In genomic region chr20:2522826-2523429, GRCh38 we compare ENCODE assay signal across 16 cellular contexts. TPM values are rescaled to one million over a fixed set of nuclear protein-coding genes. Genes with fewer than 3 reads are reported as not detected.
DNase-seq lines count a peak whose midpoint lies in the region; ATAC-seq, FAIRE-seq and TF ChIP-seq lines count a peak whose summit lies in the region.
"Not testable (repeated sequence)": the region's sequence is repeated elsewhere in the genome, so short reads cannot be mapped to it uniquely, and the experiment has no call there.
"Had no signal": no experiment of that assay in that cellular context is flagged by ENCODE, and none has a peak within 500 bp of the region (broad histone marks: within the 10 kb centered on the region; RNA-seq: fewer than 3 reads in every experiment).

No MANE protein-coding gene starts in this region.

- not testable (repeated sequence) for H3K4me3 Mint-ChIP-seq in activated CD4-positive, alpha-beta T cell treated with anti-CD3 and anti-CD28 coated beads, Interleukin-2, amount 10 ng/mL, durations not matched to agents 24 days and 14 days; activated CD8-positive, alpha-beta T cell treated with anti-CD3 and anti-CD28 coated beads, Interleukin-2, amount 10 ng/mL, durations not matched to agents 7 days and 5 days
- H3K4me3 Mint-ChIP-seq in neural crest cell: peak overlapping the region; percentile 36

- TF ChIP-seq POLR2A in K562 (conservative IDR thresholded peaks at IDR 0.05): not testable (repeated sequence)

- H3K9ac ChIP-seq in K562 (ENCODE audit: insufficient read depth in 1 of 2, low read depth in 2 of 2, low read length in 2 of 2): not testable (repeated sequence)

- not testable (repeated sequence) for TF ChIP-seq EP300 in K562 (IDR thresholded peaks at IDR 0.05; ENCODE audit: low read length)

- not testable (repeated sequence) for BruUV-seq in K562 (replicated peaks; lab: Mats Ljungman, UMichigan)

- DNase-seq in A172 (ENCODE audit: low spot score) (peak; percentile 19), M059J (ENCODE audit: low read depth) (peak; percentile 37), SK-MEL-5 (ENCODE audit: low read depth, low spot score) (peak; percentile 43), K562 (ENCODE audit: extremely low read depth in 1 of 4, low spot score in 3 of 4) (peak in 1 of 4 experiments; percentile 36)
- peak; percentile 58 for DNase-seq in activated CD4-positive, alpha-beta T cell treated with anti-CD3 and anti-CD28 coated beads, Interleukin-2, amount 10 ng/mL, durations not matched to agents 24 days and 14 days
- peak; percentile 43 for DNase-seq in activated CD8-positive, alpha-beta T cell treated with anti-CD3 and anti-CD28 coated beads, Interleukin-2, amount 10 ng/mL, durations not matched to agents 7 days and 5 days
- DNase-seq in neural crest cell (ENCODE audit: low read depth, low spot score): not testable (repeated sequence)

- H3K4me1 ChIP-seq in K562 (replicated peaks in 1 of 2; ENCODE audit: control insufficient read depth in 2 of 2, insufficient read depth in 2 of 2, low read length in 2 of 2): peaks cover 16 to 17% of the 10 kb centered on the region in 2 experiments; a peak in 4 of 5 replicates

- not testable (repeated sequence) for TF ChIP-seq RAD21 in K562 (CRISPR knock-in tag; conservative IDR thresholded peaks at IDR 0.05 in 1 of 2, IDR thresholded peaks at IDR 0.05 in 1 of 2)

- not testable (repeated sequence) for H3K36me3 Mint-ChIP-seq in activated CD4-positive, alpha-beta T cell treated with anti-CD3 and anti-CD28 coated beads, Interleukin-2, amount 10 ng/mL, durations not matched to agents 24 days and 14 days (ENCODE audit: low read depth); activated CD8-positive, alpha-beta T cell treated with anti-CD3 and anti-CD28 coated beads, Interleukin-2, amount 10 ng/mL, durations not matched to agents 7 days and 5 days (ENCODE audit: low read depth); neural crest cell (ENCODE audit: low read depth)

- H3K4me1 Mint-ChIP-seq in activated CD4-positive, alpha-beta T cell treated with anti-CD3 and anti-CD28 coated beads, Interleukin-2, amount 10 ng/mL, durations not matched to agents 24 days and 14 days: peaks cover 20% of the 10 kb centered on the region
- H3K4me1 Mint-ChIP-seq in activated CD8-positive, alpha-beta T cell treated with anti-CD3 and anti-CD28 coated beads, Interleukin-2, amount 10 ng/mL, durations not matched to agents 7 days and 5 days (ENCODE audit: low read depth): peaks cover 26% of the 10 kb centered on the region
- H3K4me1 Mint-ChIP-seq in neural crest cell: peaks cover 13% of the 10 kb centered on the region

- in situ Hi-C loops in SK-MEL-5 (cut with HindIII; ENCODE audit: low pct_unique_long_range_greater_than_20kb, low sequenced_read_pairs): not testable (repeated sequence)
- in situ Hi-C loops in K562 (cut with MboI): loop anchor here (5.0 kb wide), 1 partner anchor 51 kb away; the partner anchor contains the start of gene SNRPB

- not testable (repeated sequence) for H3K27me3 Mint-ChIP-seq in activated CD4-positive, alpha-beta T cell treated with anti-CD3 and anti-CD28 coated beads, Interleukin-2, amount 10 ng/mL, durations not matched to agents 24 days and 14 days
- peaks cover 12% of the 10 kb centered on the region for H3K27me3 Mint-ChIP-seq in activated CD8-positive, alpha-beta T cell treated with anti-CD3 and anti-CD28 coated beads, Interleukin-2, amount 10 ng/mL, durations not matched to agents 7 days and 5 days (ENCODE audit: low read depth)
- H3K27me3 Mint-ChIP-seq in neural crest cell (ENCODE audit: low read depth): peaks cover 92% of the 10 kb centered on the region

- not testable (repeated sequence) for H4K20me1 ChIP-seq in K562 (replicated peaks; ENCODE audit: control insufficient read depth, insufficient read depth, low read length)

- H2AFZ ChIP-seq in K562 (ENCODE audit: low read depth, low read length): not testable (repeated sequence)

- H3K4me3 ChIP-seq in K562: not testable (repeated sequence)

- POLR2A ChIA-PET in activated CD8-positive, alpha-beta T cell treated with anti-CD3 and anti-CD28 coated beads, Interleukin-2, amount 10 ng/mL, durations not matched to agents 7 days and 5 days (lab: Charles Lee): interaction anchor here (0.8 to 1.8 kb wide), 2 partner anchors 52 to 129 kb away, joined by 3 to 11 read pairs; partner anchors contain the start of gene SNRPB
- POLR2A ChIA-PET in K562 (lab: Yijun Ruan, JAX): interaction anchor here (0.6 to 1.6 kb wide), 5 partner anchors 15 to 130 kb away, joined by 3 to 7 read pairs (median 5); partner anchors contain the start of gene SNRPB

- not testable (repeated sequence) for H3K36me3 ChIP-seq in K562 (ENCODE audit: control insufficient read depth, insufficient read depth, low read length)

- not testable (repeated sequence) for H3K9me1 ChIP-seq in K562 (ENCODE audit: control insufficient read depth, insufficient read depth, low read length)

- not testable (repeated sequence) for H3K27me3 ChIP-seq in K562 (ENCODE audit: control insufficient read depth in 2 of 2, insufficient read depth in 2 of 2, low read length in 2 of 2)

- CTCF ChIA-PET in activated CD8-positive, alpha-beta T cell treated with anti-CD3 and anti-CD28 coated beads, Interleukin-2, amount 10 ng/mL, durations not matched to agents 7 days and 5 days (lab: Charles Lee): interaction anchor here (1.1 to 5.0 kb wide), 36 partner anchors 7 to 491 kb away, joined by 3 to 51 read pairs (median 7); partner anchors contain the start of genes NOP56, SNRPB and ZNF343
- CTCF ChIA-PET in K562 (lab: Yijun Ruan, JAX; ENCODE audit: low intra/inter-chr PET ratio): not testable (repeated sequence)

- FAIRE-seq in K562 (lab: Jason Lieb, UNC): not testable (repeated sequence)

- WGBS in K562 (ENCODE audit: insufficient coverage, low coverage, missing lambda C conversion rate): 39% methylated on average over 4 of the region's 5 CpGs

- H3K27ac Mint-ChIP-seq in activated CD4-positive, alpha-beta T cell treated with anti-CD3 and anti-CD28 coated beads, Interleukin-2, amount 10 ng/mL, durations not matched to agents 24 days and 14 days; activated CD8-positive, alpha-beta T cell treated with anti-CD3 and anti-CD28 coated beads, Interleukin-2, amount 10 ng/mL, durations not matched to agents 7 days and 5 days; neural crest cell (ENCODE audit: unreplicated experiment): not testable (repeated sequence)

- ATAC-seq in activated CD8-positive, alpha-beta T cell treated with anti-CD3 and anti-CD28 coated beads, Interleukin-2, amount 10 ng/mL, durations not matched to agents 7 days and 5 days; K562: not testable (repeated sequence)

- not testable (repeated sequence) for H3K27ac ChIP-seq in K562 (ENCODE audit: extremely low read depth, low read depth, low read length)

- intact Hi-C loops in activated CD4-positive, alpha-beta T cell treated with anti-CD3 and anti-CD28 coated beads, Interleukin-2, amount 10 ng/mL, durations not matched to agents 24 days and 14 days (cut with micrococcal nuclease): not testable (repeated sequence)
- intact Hi-C loops in K562 (cut with micrococcal nuclease): loop anchor here (1.0 kb wide), 1 partner anchor 53 kb away; the partner anchor contains the start of gene SNRPB

- H3K9me3 ChIP-seq in K562 (replicated peaks; ENCODE audit: control insufficient read depth, insufficient read depth, low read depth, low read length): not testable (repeated sequence)

- not testable (repeated sequence) for H3K9me3 Mint-ChIP-seq in activated CD4-positive, alpha-beta T cell treated with anti-CD3 and anti-CD28 coated beads, Interleukin-2, amount 10 ng/mL, durations not matched to agents 24 days and 14 days; activated CD8-positive, alpha-beta T cell treated with anti-CD3 and anti-CD28 coated beads, Interleukin-2, amount 10 ng/mL, durations not matched to agents 7 days and 5 days (ENCODE audit: insufficient read depth); neural crest cell

- not testable (repeated sequence) for H3K4me2 ChIP-seq in K562 (ENCODE audit: insufficient read depth, low read length)

- H3K79me2 ChIP-seq in K562 (ENCODE audit: control insufficient read depth, insufficient read depth, low read length): peaks cover 10% of the 10 kb centered on the region; the same call in 1 of the 3 replicates

- TF ChIP-seq CTCF in K562 (IDR thresholded peaks at IDR 0.05 in 2 of 3, conservative IDR thresholded peaks at IDR 0.05 in 1 of 3; ENCODE audit: insufficient read depth in 2 of 3, low read depth in 1 of 3, low read length in 3 of 3); neural crest cell (conservative IDR thresholded peaks at IDR 0.05): not testable (repeated sequence)

RNA-seq across cellular contexts. Expression of gene TMC2, which starts 13.4 kb away (rescaled TPM):
- total RNA-seq in A172 (2014; rRNA removed; shearing (Covaris generic)): not detected in 2 replicates
- total RNA-seq in M059J (2014; rRNA removed; shearing (Covaris generic)): not detected in 2 replicates
- not detected in 2 replicates for total RNA-seq in SK-MEL-5 (2014; rRNA removed; shearing (Covaris generic))
- not detected in 2 replicates for polyA plus RNA-seq in SK-MEL-5 (2015; cell fraction: cytosol; rRNA removed)
- polyA plus RNA-seq in SK-MEL-5 (2015; cell fraction: nucleus; rRNA removed): not detected in 2 replicates
- total RNA-seq in activated CD4-positive, alpha-beta T cell treated with anti-CD3 and anti-CD28 coated beads, Interleukin-2, amount 10 ng/mL, durations not matched to agents 24 days and 14 days: not detected in 2 replicates
- total RNA-seq in activated CD8-positive, alpha-beta T cell treated with anti-CD3 and anti-CD28 coated beads, Interleukin-2, amount 10 ng/mL, durations not matched to agents 7 days and 5 days: not detected
- not detected in 2 replicates for total RNA-seq in K562 (2011; cell fraction: chromatin; rRNA removed; ENCODE audit: low replicate concordance)
- total RNA-seq in K562 (2011; cell fraction: nucleolus; rRNA removed): not detected in 2 replicates
- not detected in 2 replicates for total RNA-seq in K562 (2011; cell fraction: nucleoplasm; rRNA removed)
- total RNA-seq in K562 (2014; rRNA removed) (not detected in 2 replicates), K562 (2014; rRNA removed; fragmentation: Illumina TruSeq; extraction: Trizol) (not detected in 2 replicates), K562 (2015; rRNA removed; fragmentation: Illumina TruSeq; extraction: Trizol) (not detected in 2 replicates), K562 (2021) (not detected in 2 replicates), neural crest cell (not detected in 2 replicates)
- polyA plus RNA-seq in K562 (2011; rRNA removed) (not detected in 2 replicates), K562 (2014; fragmentation: Illumina TruSeq; extraction: Trizol) (not detected in 2 replicates), K562 (2014; fragmentation: Nextera tagmentation; extraction: Ambion mirVana) (not detected), K562 (2014; rRNA removed) (not detected in 2 replicates)
- polyA plus RNA-seq in K562 (2011; cell fraction: cytosol; rRNA removed): not detected in 2 replicates
- polyA plus RNA-seq in K562 (2011; cell fraction: nucleus; rRNA removed): not detected in 2 replicates
- 0.04 TPM in 1 of 2 replicates, not detected in the other for polyA plus RNA-seq in K562 (2012)
- polyA minus RNA-seq in K562 (2011; rRNA and poly(A)+ RNA removed): not detected in 2 replicates
- polyA minus RNA-seq in K562 (2011; cell fraction: cytosol; rRNA and poly(A)+ RNA removed): not detected in 2 replicates
- not detected in 2 replicates for polyA minus RNA-seq in K562 (2011; cell fraction: nucleus; rRNA and poly(A)+ RNA removed)
- total RNA-seq: A673; CD4-positive, alpha-beta memory T cell; G401; GM12878; H7; HFFc6; HT1080 had no signal
- polyA plus RNA-seq: AG04450; CD14-positive monocyte; CD4-positive, alpha-beta memory T cell had no signal

RNA-seq across cellular contexts. Expression of gene ZNF343, which starts 14.2 kb away (rescaled TPM):
- 8.5 and 9.5 TPM in 2 replicates for total RNA-seq in A172 (2014; rRNA removed; shearing (Covaris generic))
- 10.1 and 16.4 TPM in 2 replicates for total RNA-seq in M059J (2014; rRNA removed; shearing (Covaris generic))
- total RNA-seq in SK-MEL-5 (2014; rRNA removed; shearing (Covaris generic)): 10.6 and 11.8 TPM in 2 replicates
- 8.9 and 9.3 TPM in 2 replicates for polyA plus RNA-seq in SK-MEL-5 (2015; cell fraction: cytosol; rRNA removed)
- 29.4 and 35.5 TPM in 2 replicates for polyA plus RNA-seq in SK-MEL-5 (2015; cell fraction: nucleus; rRNA removed)
- 18.9 and 21.4 TPM in 2 replicates for total RNA-seq in activated CD4-positive, alpha-beta T cell treated with anti-CD3 and anti-CD28 coated beads, Interleukin-2, amount 10 ng/mL, durations not matched to agents 24 days and 14 days
- 1 to 10 TPM; 8.7 to 9.0 TPM for total RNA-seq in activated CD8-positive, alpha-beta T cell treated with anti-CD3 and anti-CD28 coated beads, Interleukin-2, amount 10 ng/mL, durations not matched to agents 7 days and 5 days
- 12.5 and 18.7 TPM in 2 replicates for total RNA-seq in K562 (2011; cell fraction: chromatin; rRNA removed; ENCODE audit: low replicate concordance)
- 6.0 and 10.8 TPM in 2 replicates for total RNA-seq in K562 (2011; cell fraction: nucleolus; rRNA removed)
- 11.1 and 11.7 TPM in 2 replicates for total RNA-seq in K562 (2011; cell fraction: nucleoplasm; rRNA removed)
- total RNA-seq in K562 (2014; rRNA removed) (5.4 and 6.7 TPM in 2 replicates), K562 (2014; rRNA removed; fragmentation: Illumina TruSeq; extraction: Trizol) (8.8 and 9.8 TPM in 2 replicates), K562 (2015; rRNA removed; fragmentation: Illumina TruSeq; extraction: Trizol) (8.7 and 9.3 TPM in 2 replicates), K562 (2021) (6.1 and 6.3 TPM in 2 replicates), neural crest cell (9.1 and 12.8 TPM in 2 replicates)
- polyA plus RNA-seq in K562 (2011; rRNA removed) (8.0 and 12.0 TPM in 2 replicates), K562 (2014; fragmentation: Illumina TruSeq; extraction: Trizol) (7.8 and 8.2 TPM in 2 replicates), K562 (2014; fragmentation: Nextera tagmentation; extraction: Ambion mirVana) (1 to 10 TPM; 1.4 to 4.0 TPM), K562 (2014; rRNA removed) (4.7 and 6.4 TPM in 2 replicates)
- 3.7 and 8.3 TPM in 2 replicates for polyA plus RNA-seq in K562 (2011; cell fraction: cytosol; rRNA removed)
- polyA plus RNA-seq in K562 (2011; cell fraction: nucleus; rRNA removed): 12.3 and 19.1 TPM in 2 replicates
- 3.2 and 5.5 TPM in 2 replicates for polyA plus RNA-seq in K562 (2012)
- polyA minus RNA-seq in K562 (2011; rRNA and poly(A)+ RNA removed): 14.2 and 24.0 TPM in 2 replicates
- 3.1 and 5.5 TPM in 2 replicates for polyA minus RNA-seq in K562 (2011; cell fraction: cytosol; rRNA and poly(A)+ RNA removed)
- polyA minus RNA-seq in K562 (2011; cell fraction: nucleus; rRNA and poly(A)+ RNA removed): 5.9 and 15.3 TPM in 2 replicates

RNA-seq across cellular contexts. Expression of gene SNRPB, which starts 52.3 kb away (rescaled TPM):
- 787 and 874 TPM in 2 replicates for total RNA-seq in A172 (2014; rRNA removed; shearing (Covaris generic))
- 850 and 1,048 TPM in 2 replicates for total RNA-seq in M059J (2014; rRNA removed; shearing (Covaris generic))
- total RNA-seq in SK-MEL-5 (2014; rRNA removed; shearing (Covaris generic)): 521 and 564 TPM in 2 replicates
- polyA plus RNA-seq in SK-MEL-5 (2015; cell fraction: cytosol; rRNA removed): 558 and 604 TPM in 2 replicates
- 151 and 153 TPM in 2 replicates for polyA plus RNA-seq in SK-MEL-5 (2015; cell fraction: nucleus; rRNA removed)
- total RNA-seq in activated CD4-positive, alpha-beta T cell treated with anti-CD3 and anti-CD28 coated beads, Interleukin-2, amount 10 ng/mL, durations not matched to agents 24 days and 14 days: 567 and 568 TPM in 2 replicates
- 100 to 1,000 TPM; 338 to 339 TPM for total RNA-seq in activated CD8-positive, alpha-beta T cell treated with anti-CD3 and anti-CD28 coated beads, Interleukin-2, amount 10 ng/mL, durations not matched to agents 7 days and 5 days
- total RNA-seq in K562 (2011; cell fraction: chromatin; rRNA removed; ENCODE audit: low replicate concordance): 13.8 and 26.0 TPM in 2 replicates
- 47.4 TPM in 2 replicates for total RNA-seq in K562 (2011; cell fraction: nucleolus; rRNA removed)
- total RNA-seq in K562 (2011; cell fraction: nucleoplasm; rRNA removed): 29.4 and 35.5 TPM in 2 replicates
- total RNA-seq in K562 (2014; rRNA removed): 491 and 504 TPM in 2 replicates
- total RNA-seq in K562 (2014; rRNA removed; fragmentation: Illumina TruSeq; extraction: Trizol): 181 and 186 TPM in 2 replicates
- 277 and 293 TPM in 2 replicates for total RNA-seq in K562 (2015; rRNA removed; fragmentation: Illumina TruSeq; extraction: Trizol)
- total RNA-seq in K562 (2021): 428 and 431 TPM in 2 replicates
- 266 and 369 TPM in 2 replicates for polyA plus RNA-seq in K562 (2011; rRNA removed)
- polyA plus RNA-seq in K562 (2011; cell fraction: cytosol; rRNA removed): 371 and 530 TPM in 2 replicates
- polyA plus RNA-seq in K562 (2011; cell fraction: nucleus; rRNA removed): 158 and 219 TPM in 2 replicates
- polyA plus RNA-seq in K562 (2012): 207 and 262 TPM in 2 replicates
- polyA plus RNA-seq in K562 (2014; fragmentation: Illumina TruSeq; extraction: Trizol): 186 and 337 TPM in 2 replicates
- polyA plus RNA-seq in K562 (2014; fragmentation: Nextera tagmentation; extraction: Ambion mirVana): 10 to 100 TPM; 13.1 to 65.7 TPM
- polyA plus RNA-seq in K562 (2014; rRNA removed): 488 and 615 TPM in 2 replicates
- 96.2 and 112 TPM in 2 replicates for polyA minus RNA-seq in K562 (2011; rRNA and poly(A)+ RNA removed)
- polyA minus RNA-seq in K562 (2011; cell fraction: cytosol; rRNA and poly(A)+ RNA removed): 87.8 and 116 TPM in 2 replicates
- 22.9 and 56.0 TPM in 2 replicates for polyA minus RNA-seq in K562 (2011; cell fraction: nucleus; rRNA and poly(A)+ RNA removed)
- 385 and 391 TPM in 2 replicates for total RNA-seq in neural crest cell
